Comparison of ENCODE assay signal across 1 cellular context in genomic region chr6:20534906-20535305, GRCh38.
TF ChIP-seq lines count a peak whose summit lies in the region.

No MANE protein-coding gene starts in this region.

TF ChIP-seq in WTC11, 78 proteins besides CTCF, POLR2A, EP300 and RAD21 (continued from another document):
- TF ChIP-seq ATF6 (CRISPR knock-in tag; IDR thresholded peaks at IDR 0.05) (no peak), ZNF121 (CRISPR knock-in tag; IDR thresholded peaks at IDR 0.05) (no peak), ZNF423 (CRISPR knock-in tag; IDR thresholded peaks at IDR 0.05) (no peak), ATF1 (CRISPR knock-in tag; IDR thresholded peaks at IDR 0.05) (no peak), TEAD1 (CRISPR knock-in tag; IDR thresholded peaks at IDR 0.05) (no peak), RELA (CRISPR knock-in tag; IDR thresholded peaks at IDR 0.05; ENCODE audit: borderline replicate concordance) (no peak), ZBTB21 (CRISPR knock-in tag; IDR thresholded peaks at IDR 0.05; ENCODE audit: borderline replicate concordance) (no peak)
TF ChIP-seq in WTC11: peak in this region for 0.
